ENCODE assay signal across 1 cellular context in the genomic region with DNA sequence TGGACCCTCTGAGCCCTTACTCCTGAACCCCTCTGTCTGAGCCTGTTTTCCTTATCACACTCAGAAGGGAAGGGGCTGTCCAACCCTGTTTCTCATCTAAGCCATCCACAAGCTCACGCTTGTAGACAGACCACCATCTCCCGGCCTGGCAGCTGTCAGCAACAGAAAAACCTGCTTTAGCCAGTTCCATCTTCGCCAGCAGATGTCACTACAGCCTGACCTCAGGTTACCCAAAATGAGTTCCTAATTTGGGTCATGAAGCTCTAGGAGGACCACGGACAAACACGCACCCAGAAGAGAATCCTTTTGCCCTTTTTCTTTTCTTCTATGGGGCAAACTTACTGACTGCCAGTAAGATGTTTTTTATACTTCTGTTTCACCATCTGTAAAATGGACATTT.
TF ChIP-seq lines count a peak whose summit lies in the region.

No MANE protein-coding gene starts in this region.

TF ChIP-seq in K562, 482 proteins besides CTCF, POLR2A, EP300 and RAD21 (continued from another document):
- TF ChIP-seq, protein P1, sequence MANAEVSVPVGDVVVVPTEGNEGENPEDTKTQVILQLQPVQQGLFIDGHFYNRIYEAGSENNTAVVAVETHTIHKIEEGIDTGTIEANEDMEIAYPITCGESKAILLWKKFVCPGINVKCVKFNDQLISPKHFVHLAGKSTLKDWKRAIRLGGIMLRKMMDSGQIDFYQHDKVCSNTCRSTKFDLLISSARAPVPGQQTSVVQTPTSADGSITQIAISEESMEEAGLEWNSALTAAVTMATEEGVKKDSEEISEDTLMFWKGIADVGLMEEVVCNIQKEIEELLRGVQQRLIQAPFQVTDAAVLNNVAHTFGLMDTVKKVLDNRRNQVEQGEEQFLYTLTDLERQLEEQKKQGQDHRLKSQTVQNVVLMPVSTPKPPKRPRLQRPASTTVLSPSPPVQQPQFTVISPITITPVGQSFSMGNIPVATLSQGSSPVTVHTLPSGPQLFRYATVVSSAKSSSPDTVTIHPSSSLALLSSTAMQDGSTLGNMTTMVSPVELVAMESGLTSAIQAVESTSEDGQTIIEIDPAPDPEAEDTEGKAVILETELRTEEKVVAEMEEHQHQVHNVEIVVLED (CRISPR knock-in tag; IDR thresholded peaks at IDR 0.05), result no peak
- no peak for TF ChIP-seq ZNF444 (CRISPR knock-in tag; IDR thresholded peaks at IDR 0.05)
- TF ChIP-seq ATF1 (CRISPR knock-in tag; IDR thresholded peaks at IDR 0.05), result no peak
- no peak for TF ChIP-seq ATF1 (tag; IDR thresholded peaks at IDR 0.05)
- TF ChIP-seq, protein P2, sequence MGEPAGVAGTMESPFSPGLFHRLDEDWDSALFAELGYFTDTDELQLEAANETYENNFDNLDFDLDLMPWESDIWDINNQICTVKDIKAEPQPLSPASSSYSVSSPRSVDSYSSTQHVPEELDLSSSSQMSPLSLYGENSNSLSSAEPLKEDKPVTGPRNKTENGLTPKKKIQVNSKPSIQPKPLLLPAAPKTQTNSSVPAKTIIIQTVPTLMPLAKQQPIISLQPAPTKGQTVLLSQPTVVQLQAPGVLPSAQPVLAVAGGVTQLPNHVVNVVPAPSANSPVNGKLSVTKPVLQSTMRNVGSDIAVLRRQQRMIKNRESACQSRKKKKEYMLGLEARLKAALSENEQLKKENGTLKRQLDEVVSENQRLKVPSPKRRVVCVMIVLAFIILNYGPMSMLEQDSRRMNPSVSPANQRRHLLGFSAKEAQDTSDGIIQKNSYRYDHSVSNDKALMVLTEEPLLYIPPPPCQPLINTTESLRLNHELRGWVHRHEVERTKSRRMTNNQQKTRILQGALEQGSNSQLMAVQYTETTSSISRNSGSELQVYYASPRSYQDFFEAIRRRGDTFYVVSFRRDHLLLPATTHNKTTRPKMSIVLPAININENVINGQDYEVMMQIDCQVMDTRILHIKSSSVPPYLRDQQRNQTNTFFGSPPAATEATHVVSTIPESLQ (CRISPR knock-in tag; IDR thresholded peaks at IDR 0.05), result no peak
- no peak for TF ChIP-seq CHCHD3 (CRISPR knock-in tag; IDR thresholded peaks at IDR 0.05)
- TF ChIP-seq SMC3 (conservative IDR thresholded peaks at IDR 0.05; ENCODE audit: insufficient read depth, low read depth, low read length), result peak; percentile 46; the same call in 1 of the 2 replicates
- TF ChIP-seq ZNF384 (IDR thresholded peaks at IDR 0.05; ENCODE audit: low read depth, low read length), result no peak
- TF ChIP-seq RFX7 (CRISPR knock-in tag; IDR thresholded peaks at IDR 0.05), result no peak
- no peak for TF ChIP-seq NEUROD1 (IDR thresholded peaks at IDR 0.05; ENCODE audit: borderline replicate concordance, low read depth, low read length, partially characterized antibody)
- TF ChIP-seq SNAPC5 (CRISPR knock-in tag; IDR thresholded peaks at IDR 0.05), result no peak
- TF ChIP-seq CREM (IDR thresholded peaks at IDR 0.05; ENCODE audit: low read depth), result no peak
- TF ChIP-seq, protein P3, sequence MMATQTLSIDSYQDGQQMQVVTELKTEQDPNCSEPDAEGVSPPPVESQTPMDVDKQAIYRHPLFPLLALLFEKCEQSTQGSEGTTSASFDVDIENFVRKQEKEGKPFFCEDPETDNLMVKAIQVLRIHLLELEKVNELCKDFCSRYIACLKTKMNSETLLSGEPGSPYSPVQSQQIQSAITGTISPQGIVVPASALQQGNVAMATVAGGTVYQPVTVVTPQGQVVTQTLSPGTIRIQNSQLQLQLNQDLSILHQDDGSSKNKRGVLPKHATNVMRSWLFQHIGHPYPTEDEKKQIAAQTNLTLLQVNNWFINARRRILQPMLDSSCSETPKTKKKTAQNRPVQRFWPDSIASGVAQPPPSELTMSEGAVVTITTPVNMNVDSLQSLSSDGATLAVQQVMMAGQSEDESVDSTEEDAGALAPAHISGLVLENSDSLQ (IDR thresholded peaks at IDR 0.05), result 0 out of 2 replicates have a peak, but pooled peaks have one; percentile 12
- TF ChIP-seq DEAF1 (CRISPR knock-in tag; IDR thresholded peaks at IDR 0.05), result peak; percentile 46
- peak; percentile 79 for TF ChIP-seq STAG1 (CRISPR knock-in tag; IDR thresholded peaks at IDR 0.05; ENCODE audit: borderline replicate concordance)
- TF ChIP-seq, protein P4, sequence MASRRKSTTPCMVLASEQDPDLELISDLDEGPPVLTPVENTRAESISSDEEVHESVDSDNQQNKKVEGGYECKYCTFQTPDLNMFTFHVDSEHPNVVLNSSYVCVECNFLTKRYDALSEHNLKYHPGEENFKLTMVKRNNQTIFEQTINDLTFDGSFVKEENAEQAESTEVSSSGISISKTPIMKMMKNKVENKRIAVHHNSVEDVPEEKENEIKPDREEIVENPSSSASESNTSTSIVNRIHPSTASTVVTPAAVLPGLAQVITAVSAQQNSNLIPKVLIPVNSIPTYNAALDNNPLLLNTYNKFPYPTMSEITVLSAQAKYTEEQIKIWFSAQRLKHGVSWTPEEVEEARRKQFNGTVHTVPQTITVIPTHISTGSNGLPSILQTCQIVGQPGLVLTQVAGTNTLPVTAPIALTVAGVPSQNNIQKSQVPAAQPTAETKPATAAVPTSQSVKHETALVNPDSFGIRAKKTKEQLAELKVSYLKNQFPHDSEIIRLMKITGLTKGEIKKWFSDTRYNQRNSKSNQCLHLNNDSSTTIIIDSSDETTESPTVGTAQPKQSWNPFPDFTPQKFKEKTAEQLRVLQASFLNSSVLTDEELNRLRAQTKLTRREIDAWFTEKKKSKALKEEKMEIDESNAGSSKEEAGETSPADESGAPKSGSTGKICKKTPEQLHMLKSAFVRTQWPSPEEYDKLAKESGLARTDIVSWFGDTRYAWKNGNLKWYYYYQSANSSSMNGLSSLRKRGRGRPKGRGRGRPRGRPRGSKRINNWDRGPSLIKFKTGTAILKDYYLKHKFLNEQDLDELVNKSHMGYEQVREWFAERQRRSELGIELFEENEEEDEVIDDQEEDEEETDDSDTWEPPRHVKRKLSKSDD (conservative IDR thresholded peaks at IDR 0.05; ENCODE audit: low read length), result no peak
- TF ChIP-seq DPF2 (IDR thresholded peaks at IDR 0.05), result no peak
- TF ChIP-seq, protein P5, sequence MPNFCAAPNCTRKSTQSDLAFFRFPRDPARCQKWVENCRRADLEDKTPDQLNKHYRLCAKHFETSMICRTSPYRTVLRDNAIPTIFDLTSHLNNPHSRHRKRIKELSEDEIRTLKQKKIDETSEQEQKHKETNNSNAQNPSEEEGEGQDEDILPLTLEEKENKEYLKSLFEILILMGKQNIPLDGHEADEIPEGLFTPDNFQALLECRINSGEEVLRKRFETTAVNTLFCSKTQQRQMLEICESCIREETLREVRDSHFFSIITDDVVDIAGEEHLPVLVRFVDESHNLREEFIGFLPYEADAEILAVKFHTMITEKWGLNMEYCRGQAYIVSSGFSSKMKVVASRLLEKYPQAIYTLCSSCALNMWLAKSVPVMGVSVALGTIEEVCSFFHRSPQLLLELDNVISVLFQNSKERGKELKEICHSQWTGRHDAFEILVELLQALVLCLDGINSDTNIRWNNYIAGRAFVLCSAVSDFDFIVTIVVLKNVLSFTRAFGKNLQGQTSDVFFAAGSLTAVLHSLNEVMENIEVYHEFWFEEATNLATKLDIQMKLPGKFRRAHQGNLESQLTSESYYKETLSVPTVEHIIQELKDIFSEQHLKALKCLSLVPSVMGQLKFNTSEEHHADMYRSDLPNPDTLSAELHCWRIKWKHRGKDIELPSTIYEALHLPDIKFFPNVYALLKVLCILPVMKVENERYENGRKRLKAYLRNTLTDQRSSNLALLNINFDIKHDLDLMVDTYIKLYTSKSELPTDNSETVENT (CRISPR knock-in tag; IDR thresholded peaks at IDR 0.05), result no peak
- TF ChIP-seq TAF1 (IDR thresholded peaks at IDR 0.05; ENCODE audit: control insufficient read depth, extremely low read depth, insufficient read depth, low read length, severe bottlenecking), result no peak
- TF ChIP-seq ETV5 (CRISPR knock-in tag; IDR thresholded peaks at IDR 0.05; ENCODE audit: low read depth), result no peak
- no peak for TF ChIP-seq TSC22D4 (tag; IDR thresholded peaks at IDR 0.05)
- TF ChIP-seq NR3C1 (CRISPR knock-in tag; IDR thresholded peaks at IDR 0.05), result no peak
- no peak for TF ChIP-seq ZNF165 (CRISPR knock-in tag; IDR thresholded peaks at IDR 0.05; ENCODE audit: borderline replicate concordance)
- no peak for TF ChIP-seq E2F8 (IDR thresholded peaks at IDR 0.05; ENCODE audit: low read depth, partially characterized antibody)
- TF ChIP-seq, protein P6, sequence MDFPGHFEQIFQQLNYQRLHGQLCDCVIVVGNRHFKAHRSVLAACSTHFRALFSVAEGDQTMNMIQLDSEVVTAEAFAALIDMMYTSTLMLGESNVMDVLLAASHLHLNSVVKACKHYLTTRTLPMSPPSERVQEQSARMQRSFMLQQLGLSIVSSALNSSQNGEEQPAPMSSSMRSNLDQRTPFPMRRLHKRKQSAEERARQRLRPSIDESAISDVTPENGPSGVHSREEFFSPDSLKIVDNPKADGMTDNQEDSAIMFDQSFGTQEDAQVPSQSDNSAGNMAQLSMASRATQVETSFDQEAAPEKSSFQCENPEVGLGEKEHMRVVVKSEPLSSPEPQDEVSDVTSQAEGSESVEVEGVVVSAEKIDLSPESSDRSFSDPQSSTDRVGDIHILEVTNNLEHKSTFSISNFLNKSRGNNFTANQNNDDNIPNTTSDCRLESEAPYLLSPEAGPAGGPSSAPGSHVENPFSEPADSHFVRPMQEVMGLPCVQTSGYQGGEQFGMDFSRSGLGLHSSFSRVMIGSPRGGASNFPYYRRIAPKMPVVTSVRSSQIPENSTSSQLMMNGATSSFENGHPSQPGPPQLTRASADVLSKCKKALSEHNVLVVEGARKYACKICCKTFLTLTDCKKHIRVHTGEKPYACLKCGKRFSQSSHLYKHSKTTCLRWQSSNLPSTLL (IDR thresholded peaks at IDR 0.05), result no peak
- peak; percentile 80 for TF ChIP-seq LCOR (CRISPR knock-in tag; IDR thresholded peaks at IDR 0.05)
